ENCODE assay signal across 8 cellular contexts in the genomic region with DNA sequence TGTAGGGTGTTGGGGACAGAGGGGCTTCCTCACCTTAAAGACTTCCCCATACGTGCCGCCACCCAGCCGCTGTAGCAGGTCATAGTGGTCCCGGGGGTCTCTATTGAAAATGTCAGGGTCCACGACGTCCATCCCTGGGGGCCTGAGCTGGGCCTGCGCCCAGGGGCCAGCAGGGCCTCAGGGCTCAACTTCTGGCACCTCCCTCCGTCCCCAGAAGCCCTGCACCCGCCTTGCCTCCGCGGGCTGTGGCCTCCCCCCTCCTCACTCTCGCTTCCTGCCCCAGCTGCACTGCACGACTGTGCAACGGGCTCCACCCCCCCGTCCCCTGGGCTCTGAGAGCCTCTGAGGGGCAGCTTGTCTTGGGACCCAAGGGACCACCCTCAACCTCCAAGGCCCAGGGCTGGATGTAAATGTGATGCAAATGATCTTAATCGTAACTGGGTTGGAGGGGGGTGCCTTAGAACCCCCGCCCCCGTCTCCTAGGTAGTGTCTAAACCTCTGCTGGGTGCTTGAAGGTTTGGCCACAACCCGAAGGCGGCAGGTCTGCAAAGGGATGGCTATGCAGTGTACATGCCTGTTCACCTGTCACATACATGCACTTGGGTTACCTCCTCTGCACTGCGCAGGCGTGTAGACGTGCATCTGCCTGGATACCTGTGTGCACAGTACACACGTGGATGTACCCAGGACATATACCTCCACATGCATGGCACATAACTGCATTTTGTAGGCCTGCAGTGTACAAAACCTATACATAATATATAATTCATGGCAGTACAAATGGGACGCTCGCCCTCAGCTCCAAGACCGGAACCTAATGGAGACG. TPM values are rescaled to one million over a fixed set of nuclear protein-coding genes. Genes with fewer than 3 reads are reported as not detected.
DNase-seq lines count a peak whose midpoint lies in the region; ATAC-seq and TF ChIP-seq lines count a peak whose summit lies in the region.

MAP4K1 (minus strand) TSS at position 190 of the 826 bp plus-strand sequence; CDS start at position 132, 58 bp downstream.

- no peaks in the 10 kb centered on the region for H3K9me3 Mint-ChIP-seq in T-helper 1 cell treated with Interleukin-12 subunit alpha and Interleukin-12 subunit beta and Interleukin-4 antibody, amounts not matched to agents 30 μg/mL and 1 μg/mL, for 36 hours

- H3K9me3 ChIP-seq in BLaER1 = no peaks in the 10 kb centered on the region

- ATAC-seq in GM19397 (IDR thresholded peaks at IDR 0.05; ENCODE audit: unreplicated experiment) (peak; percentile 65), HG03521 (IDR thresholded peaks at IDR 0.05; ENCODE audit: unreplicated experiment) (peak; percentile 50)

- peaks cover 37% of the 10 kb centered on the region for H3K36me3 Mint-ChIP-seq in T-helper 1 cell treated with Interleukin-12 subunit alpha and Interleukin-12 subunit beta and Interleukin-4 antibody, amounts not matched to agents 30 μg/mL and 1 μg/mL, for 36 hours (ENCODE audit: low read depth)

- peaks cover 28% of the 10 kb centered on the region for H4K20me1 ChIP-seq in BLaER1

- no peaks in the 10 kb centered on the region for H3K27me3 ChIP-seq in BLaER1
- no peaks in the 10 kb centered on the region for H3K27me3 ChIP-seq in kidney epithelial cell (ENCODE audit: control insufficient read depth, insufficient read depth, low read length)

- peak within 1 kb of the TSS; percentile 80 for H3K9ac ChIP-seq in BLaER1

- peak within 1 kb of the TSS; percentile 91 for H3K27ac ChIP-seq in BLaER1

- peak within 1 kb of the TSS; percentile 99 for H3K4me3 Mint-ChIP-seq in T-helper 1 cell treated with Interleukin-12 subunit alpha and Interleukin-12 subunit beta and Interleukin-4 antibody, amounts not matched to agents 30 μg/mL and 1 μg/mL, for 36 hours

- no peak for TF ChIP-seq CTCF in astrocyte of the spinal cord (IDR thresholded peaks at IDR 0.05; ENCODE audit: low read depth, low read length)
- TF ChIP-seq CTCF in kidney epithelial cell (IDR thresholded peaks at IDR 0.05; ENCODE audit: insufficient read depth, low read length, poor library complexity, severe bottlenecking) = no peak

- H3K4me2 ChIP-seq in BLaER1 = peak within 1 kb of the TSS; percentile 97

- peaks cover 40% of the 10 kb centered on the region for H3K4me1 ChIP-seq in BLaER1

- in situ Hi-C loops in astrocyte of the spinal cord (cut with HindIII; ENCODE audit: low sequenced_read_pairs) = no loop called here

- H3K27ac Mint-ChIP-seq in T-helper 1 cell treated with Interleukin-12 subunit alpha and Interleukin-12 subunit beta and Interleukin-4 antibody, amounts not matched to agents 30 μg/mL and 1 μg/mL, for 36 hours = peak within 1 kb of the TSS; percentile 97

- no peaks in the 10 kb centered on the region for H3K27me3 Mint-ChIP-seq in T-helper 1 cell treated with Interleukin-12 subunit alpha and Interleukin-12 subunit beta and Interleukin-4 antibody, amounts not matched to agents 30 μg/mL and 1 μg/mL, for 36 hours (ENCODE audit: low read depth)

- peaks cover 46% of the 10 kb centered on the region for H3K36me3 ChIP-seq in BLaER1
- H3K36me3 ChIP-seq in kidney epithelial cell (ENCODE audit: control insufficient read depth, insufficient read depth, low read length) = no peaks in the 10 kb centered on the region

- no peak for DNase-seq in astrocyte of the spinal cord (ENCODE audit: low read depth, low spot score)
- no peak for DNase-seq in kidney epithelial cell (ENCODE audit: low read depth)
- peak; percentile 72 for DNase-seq in stimulated activated CD4-positive, alpha-beta T cell treated with anti-CD3 and anti-CD28 coated beads, Interleukin-4, amount 100 ng/mL, for 1 hour
- DNase-seq in NCI-H2196 treated with DMSO at 0.1 percent for 48 hours (lab: John Stamatoyannopoulos, UW; ENCODE audit: unreplicated experiment) = no peak

- peaks cover 49% of the 10 kb centered on the region for H3K4me1 Mint-ChIP-seq in T-helper 1 cell treated with Interleukin-12 subunit alpha and Interleukin-12 subunit beta and Interleukin-4 antibody, amounts not matched to agents 30 μg/mL and 1 μg/mL, for 36 hours (ENCODE audit: low read depth)

- H3K4me3 ChIP-seq in BLaER1 (peak within 1 kb of the TSS; percentile 89), astrocyte of the spinal cord (ENCODE audit: low read depth, low read length) (peak within 1 kb of the TSS; percentile 82), kidney epithelial cell (ENCODE audit: low read depth, low read length) (peak within 1 kb of the TSS; percentile 56)

RNA-seq across cellular contexts. Expression of gene MAP4K1, which starts in this region (rescaled TPM):
- 1.3 and 4.7 TPM in 2 replicates for total RNA-seq in kidney epithelial cell
